1 cellular context compared by ENCODE assay signal in the genomic region with DNA sequence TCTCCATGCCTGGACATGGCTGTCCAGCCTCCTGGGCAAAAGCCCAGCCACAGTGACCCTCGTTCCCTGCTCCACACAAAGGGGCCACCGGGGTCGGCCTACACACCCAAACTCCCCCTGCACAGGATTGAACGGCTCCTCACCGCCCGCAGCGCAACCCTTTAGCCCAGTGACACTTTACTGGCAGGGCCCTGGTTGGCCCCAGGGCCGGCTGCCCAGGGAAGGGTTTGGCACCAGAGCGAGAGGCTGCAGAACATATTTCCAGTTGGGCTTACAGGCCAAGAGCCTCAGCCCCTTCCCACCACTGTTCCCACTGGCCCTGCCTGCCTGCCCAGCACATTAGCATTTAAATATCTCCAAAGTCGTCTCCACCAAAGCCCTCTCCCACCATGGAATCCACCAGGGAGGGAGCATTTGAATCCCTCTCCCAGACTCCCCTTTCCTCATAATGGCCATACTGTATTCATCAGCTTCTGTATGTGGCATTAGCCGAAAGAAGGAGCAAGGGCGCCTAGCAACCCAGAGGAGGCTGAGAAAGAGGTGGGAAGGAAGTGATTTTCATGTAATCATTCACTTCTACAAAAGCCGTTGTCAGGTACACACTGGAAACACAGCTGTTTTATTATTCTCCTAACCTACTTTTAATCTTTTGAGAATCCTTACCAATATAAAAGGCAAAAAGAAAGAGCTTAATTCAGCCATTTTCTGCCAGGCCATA.
TF ChIP-seq lines count a peak whose summit lies in the region.

No MANE protein-coding gene starts in this region.

TF ChIP-seq in H1, 55 proteins besides CTCF, POLR2A, EP300 and RAD21:
- TF ChIP-seq TEAD4 (IDR thresholded peaks at IDR 0.05; ENCODE audit: low read depth, low read length) (no peak), SP4 (IDR thresholded peaks at IDR 0.05; ENCODE audit: low read length) (no peak), ZNF274 (IDR thresholded peaks at IDR 0.05; ENCODE audit: borderline replicate concordance, extremely low read depth, low read length) (no peak), BACH1 (IDR thresholded peaks at IDR 0.05; ENCODE audit: low read length) (no peak), POU5F1 (IDR thresholded peaks at IDR 0.05; ENCODE audit: low read depth, low read length) (no peak), PHF8 (conservative IDR thresholded peaks at IDR 0.05; ENCODE audit: low read depth, low read length) (no peak), SUZ12 (IDR thresholded peaks at IDR 0.05; ENCODE audit: low read length) (no peak), BRCA1 (IDR thresholded peaks at IDR 0.05; ENCODE audit: low read depth, low read length) (no peak), RFX5 (IDR thresholded peaks at IDR 0.05; ENCODE audit: borderline replicate concordance, low read depth, low read length) (no peak)
- TF ChIP-seq, protein P1, sequence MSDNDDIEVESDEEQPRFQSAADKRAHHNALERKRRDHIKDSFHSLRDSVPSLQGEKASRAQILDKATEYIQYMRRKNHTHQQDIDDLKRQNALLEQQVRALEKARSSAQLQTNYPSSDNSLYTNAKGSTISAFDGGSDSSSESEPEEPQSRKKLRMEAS (IDR thresholded peaks at IDR 0.05) = no peak
